ENCODE assay signal across 8 cellular contexts in genomic region chr15:48861813-48862431, GRCh38. TPM values are rescaled to one million over a fixed set of nuclear protein-coding genes. Genes with fewer than 3 reads are reported as not detected.
DNase-seq lines count a peak whose midpoint lies in the region; ATAC-seq and TF ChIP-seq lines count a peak whose summit lies in the region.

No MANE protein-coding gene starts in this region.

- no peaks in the 10 kb centered on the region for H3K9me3 Mint-ChIP-seq in activated CD8-positive, alpha-beta memory T cell treated with anti-CD3 and anti-CD28 coated beads, Interleukin-2, amount 10 ng/mL, durations not matched to agents 7 days and 5 days (ENCODE audit: low read depth)

- H3K4me3 Mint-ChIP-seq in activated CD8-positive, alpha-beta memory T cell treated with anti-CD3 and anti-CD28 coated beads, Interleukin-2, amount 10 ng/mL, durations not matched to agents 7 days and 5 days: no peak overlapping the region

- H3K36me3 ChIP-seq in neutrophil: no peaks in the 10 kb centered on the region

- H3K36me3 Mint-ChIP-seq in activated CD8-positive, alpha-beta memory T cell treated with anti-CD3 and anti-CD28 coated beads, Interleukin-2, amount 10 ng/mL, durations not matched to agents 7 days and 5 days: peaks cover 2% of the 10 kb centered on the region

- H3K27ac ChIP-seq in neutrophil: peak overlapping the region; percentile 61

- H3K27me3 ChIP-seq in neutrophil: peaks cover 8% of the 10 kb centered on the region

- H3K9me3 ChIP-seq in neutrophil: no peaks in the 10 kb centered on the region

- peaks cover 9 to 10% of the 10 kb centered on the region in 2 experiments for H3K4me1 ChIP-seq in neutrophil (ENCODE audit: control insufficient read depth in 1 of 2, insufficient read depth in 1 of 2, low read depth in 1 of 2, low read length in 1 of 2)

- DNase-seq in activated CD8-positive, alpha-beta memory T cell treated with anti-CD3 and anti-CD28 coated beads, Interleukin-2, amount 10 ng/mL, durations not matched to agents 7 days and 5 days: peak; percentile 58
- DNase-seq in activated CD8-positive, alpha-beta memory T cell treated with anti-CD3 and anti-CD28 coated beads for 24 hours: no peak
- DNase-seq in NCI-H446 (lab: John Stamatoyannopoulos, UW) (peak; percentile 25 to 76), fibroblast of peridontal ligament (ENCODE audit: extremely low read depth) (peak; percentile 87)
- DNase-seq in activated CD4-positive, alpha-beta T cell treated with anti-CD3 and anti-CD28 coated beads, Interleukin-2, amount 50 U/mL, for 48 hours: peak; percentile 11 to 24

- ATAC-seq in activated CD8-positive, alpha-beta memory T cell treated with anti-CD3 and anti-CD28 coated beads, Interleukin-2, amount 10 ng/mL, durations not matched to agents 7 days and 5 days: peak; percentile 62
- ATAC-seq in HG02759 (IDR thresholded peaks at IDR 0.05; ENCODE audit: unreplicated experiment) (peak; percentile 51), HG02571 (IDR thresholded peaks at IDR 0.05; ENCODE audit: unreplicated experiment) (no peak)

- no peak overlapping the region for H3K4me3 ChIP-seq in neutrophil (ENCODE audit: low read depth in 1 of 2, low read length in 1 of 2)

- peaks cover 29% of the 10 kb centered on the region for H3K4me1 Mint-ChIP-seq in activated CD8-positive, alpha-beta memory T cell treated with anti-CD3 and anti-CD28 coated beads, Interleukin-2, amount 10 ng/mL, durations not matched to agents 7 days and 5 days

- TF ChIP-seq CTCF in neutrophil (IDR thresholded peaks at IDR 0.05): peak; percentile 48

- CTCF ChIA-PET in activated CD8-positive, alpha-beta memory T cell treated with anti-CD3 and anti-CD28 coated beads, Interleukin-2, amount 10 ng/mL, durations not matched to agents 7 days and 5 days (lab: Charles Lee): interaction anchor here (0.7 to 7.5 kb wide), 23 partner anchors 10 to 1283 kb away, joined by 3 to 86 read pairs (median 4); partner anchors contain the start of genes EID1, FGF7, SECISBP2L and SHC4

- H3K27ac Mint-ChIP-seq in activated CD8-positive, alpha-beta memory T cell treated with anti-CD3 and anti-CD28 coated beads, Interleukin-2, amount 10 ng/mL, durations not matched to agents 7 days and 5 days: no peak overlapping the region

- H3K27me3 Mint-ChIP-seq in activated CD8-positive, alpha-beta memory T cell treated with anti-CD3 and anti-CD28 coated beads, Interleukin-2, amount 10 ng/mL, durations not matched to agents 7 days and 5 days: peaks cover 9% of the 10 kb centered on the region

RNA-seq across cellular contexts. Expression of gene EID1, which starts 16.0 kb away (rescaled TPM):
- 100 to 1,000 TPM; 100 to 133 TPM for total RNA-seq in activated CD8-positive, alpha-beta memory T cell treated with anti-CD3 and anti-CD28 coated beads, Interleukin-2, amount 10 ng/mL, durations not matched to agents 7 days and 5 days

RNA-seq across cellular contexts. Expression of gene CEP152, which starts 51.1 kb away (rescaled TPM):
- total RNA-seq in activated CD8-positive, alpha-beta memory T cell treated with anti-CD3 and anti-CD28 coated beads, Interleukin-2, amount 10 ng/mL, durations not matched to agents 7 days and 5 days: 10 to 100 TPM; 38.4 to 58.9 TPM
